In genomic region chr15:99932676-99933402, GRCh38 we compare ENCODE assay signal across 18 cellular contexts.
"Had no signal": no experiment of that assay in that cellular context is flagged by ENCODE, and none has a peak within 500 bp of the region (broad histone marks: within the 10 kb centered on the region; RNA-seq: fewer than 3 reads in every experiment).

No MANE protein-coding gene starts in this region.

- H3K36me3 ChIP-seq: lower lobe of right lung, sigmoid colon, stomach, thoracic aorta, transverse colon had no signal

- DNase-seq: cerebellar nuclear complex; erythroblast; foreskin melanocyte; head of caudate nucleus; lower lobe of right lung; naive B cell; psoas muscle; sigmoid colon; stimulated activated CD4-positive, alpha-beta T cell treated with anti-CD3 and anti-CD28 coated beads, Interleukin-2, amount 100 ng/mL, for 24 hours; stimulated activated CD4-positive, alpha-beta T cell treated with anti-CD3 and anti-CD28 coated beads, Interleukin-4, amount 100 ng/mL, for 4 hours; stimulated activated naive B cell treated with anti-CD40 and anti-IgM and Interleukin-4, amounts not matched to agents 10 μg/mL and 1 μg/mL and 100 μg/mL, for 72 hours; stomach; substantia nigra; transverse colon had no signal

- H3K27ac ChIP-seq: hepatocyte, lower lobe of right lung, psoas muscle, sigmoid colon, skin epidermis, stomach, thoracic aorta, transverse colon had no signal

- H3K4me1 ChIP-seq: psoas muscle had no signal

- ATAC-seq: left lobe of liver; lower lobe of right lung; psoas muscle; stimulated activated naive B cell treated with anti-CD40 and anti-IgM and Interleukin-4, amounts not matched to agents 10 μg/mL and 1 μg/mL and 100 μg/mL, for 72 hours had no signal

- H3K27me3 ChIP-seq: sigmoid colon had no signal

- H3K9me3 ChIP-seq: lower lobe of right lung, sigmoid colon, stomach, thoracic aorta, transverse colon had no signal

- H3K4me3 ChIP-seq: hepatocyte, lower lobe of right lung, psoas muscle, sigmoid colon, skin epidermis, stomach, thoracic aorta, transverse colon had no signal
